In genomic region chr7:7641129-7641663, GRCh38 we compare ENCODE assay signal across 8 cellular contexts. TPM values are rescaled to one million over a fixed set of nuclear protein-coding genes. Genes with fewer than 3 reads are reported as not detected.
A peak's percentile ranks its signal among the peaks of the same experiment; 100 is the strongest.
DNase-seq lines count a peak whose midpoint lies in the region; ATAC-seq and TF ChIP-seq lines count a peak whose summit lies in the region.

No MANE protein-coding gene starts in this region.

- no peaks in the 10 kb centered on the region for H3K27me3 ChIP-seq in breast epithelium
- H3K27me3 ChIP-seq in right lobe of liver = no peaks in the 10 kb centered on the region
- no peaks in the 10 kb centered on the region for H3K27me3 ChIP-seq in tibial nerve

- no peak for TF ChIP-seq EP300 in tibial nerve (IDR thresholded peaks at IDR 0.05)

- H3K36me3 ChIP-seq in breast epithelium = no peaks in the 10 kb centered on the region
- peaks cover 0 to 8% (median 0%) of the 10 kb centered on the region in 4 donors for H3K36me3 ChIP-seq in right lobe of liver
- peaks cover 0 to 21% (median 0%) of the 10 kb centered on the region in 3 donors for H3K36me3 ChIP-seq in tibial nerve

- peak overlapping the region; percentile 89 for H3K4me3 ChIP-seq in NB4 (ENCODE audit: low read depth, low read length)
- H3K4me3 ChIP-seq in breast epithelium = peak overlapping the region; percentile 71 to 84 (median 74)
- peak overlapping the region; percentile 86 to 88 (median 87) for H3K4me3 ChIP-seq in right lobe of liver
- peak overlapping the region; percentile 73 to 96 (median 80) for H3K4me3 ChIP-seq in tibial nerve

- H3K27ac ChIP-seq in breast epithelium = peak overlapping the region; percentile 93 to 96
- peak overlapping the region; percentile 74 to 79 (median 79) for H3K27ac ChIP-seq in right lobe of liver
- H3K27ac ChIP-seq in tibial nerve = peak overlapping the region; percentile 59 to 94 (median 88)

- TF ChIP-seq CTCF in NB4 (IDR thresholded peaks at IDR 0.05; ENCODE audit: low read depth, low read length) (peak; percentile 4), breast epithelium (IDR thresholded peaks at IDR 0.05) (no peak), right lobe of liver (IDR thresholded peaks at IDR 0.05) (no peak), tibial nerve (IDR thresholded peaks at IDR 0.05) (no peak)

- H3K4me1 ChIP-seq in breast epithelium = no peaks in the 10 kb centered on the region
- H3K4me1 ChIP-seq in right lobe of liver = peaks cover 0 to 13% (median 0%) of the 10 kb centered on the region in 4 donors
- H3K4me1 ChIP-seq in tibial nerve = peaks cover 0 to 24% (median 8%) of the 10 kb centered on the region in 4 donors

- WGBS in right lobe of liver (ENCODE audit: insufficient coverage, low coverage, low lambda C conversion rate, missing lambda C conversion rate) = under 1% methylated on average over 20 of the region's 22 CpGs
- 4 to 6% methylated on average over 22 of the region's 22 CpGs for WGBS in tibial nerve, 2 donors

- intact Hi-C loops in breast epithelium (cut with DNase I; ENCODE audit: low total_unique reads) = no loop called here
- intact Hi-C loops in right lobe of liver (cut with DNase I) = no loop called here

- no peaks in the 10 kb centered on the region for H3K9me3 ChIP-seq in breast epithelium
- no peaks in the 10 kb centered on the region for H3K9me3 ChIP-seq in right lobe of liver
- H3K9me3 ChIP-seq in tibial nerve = no peaks in the 10 kb centered on the region

- peak; percentile 35 for DNase-seq in NCI-H2227 (lab: John Stamatoyannopoulos, UW; ENCODE audit: unreplicated experiment)
- DNase-seq in NCI-H2227 treated with DMSO at 0.1 percent for 48 hours (lab: John Stamatoyannopoulos, UW) = no peak
- no peak for DNase-seq in NB4 (ENCODE audit: low read depth)
- DNase-seq in breast epithelium (ENCODE audit: low spot score in 2 of 2) = no peak
- no peak for DNase-seq in right lobe of liver
- DNase-seq in tibial nerve (ENCODE audit: low spot score in 2 of 2) = no peak
- DNase-seq in stimulated activated CD4-positive, alpha-beta T cell treated with anti-CD3 and anti-CD28 coated beads, Interleukin-1b, Interleukin-23, amount 100 ng/mL, for 48 hours = no peak

- TF ChIP-seq POLR2A in NB4 (IDR thresholded peaks at IDR 0.05; ENCODE audit: extremely low read depth, insufficient read length) (no peak), breast epithelium (IDR thresholded peaks at IDR 0.05) (no peak), right lobe of liver (IDR thresholded peaks at IDR 0.05) (no peak), tibial nerve (IDR thresholded peaks at IDR 0.05) (no peak)

- ATAC-seq in GM21786 (IDR thresholded peaks at IDR 0.05; ENCODE audit: unreplicated experiment) = peak; percentile 2
- ATAC-seq in right lobe of liver = peak in 3 of 4 donors; percentile 1

RNA-seq across cellular contexts. Expression of gene UMAD1, which starts 0.6 kb away (rescaled TPM):
- total RNA-seq in breast epithelium (10 to 100 TPM; 13.6 to 25.6 (median 17.7) TPM), right lobe of liver (10 to 100 TPM in 2 of 6 experiments, 1 to 10 TPM in 4; 7.6 to 15.3 (median 9.5) TPM), tibial nerve (10 to 100 TPM in 2 of 4 donors, 1 to 10 TPM in 2; 6.0 to 14.9 (median 10.2) TPM)
